ENCODE assay signal across 22 cellular contexts in the genomic region with DNA sequence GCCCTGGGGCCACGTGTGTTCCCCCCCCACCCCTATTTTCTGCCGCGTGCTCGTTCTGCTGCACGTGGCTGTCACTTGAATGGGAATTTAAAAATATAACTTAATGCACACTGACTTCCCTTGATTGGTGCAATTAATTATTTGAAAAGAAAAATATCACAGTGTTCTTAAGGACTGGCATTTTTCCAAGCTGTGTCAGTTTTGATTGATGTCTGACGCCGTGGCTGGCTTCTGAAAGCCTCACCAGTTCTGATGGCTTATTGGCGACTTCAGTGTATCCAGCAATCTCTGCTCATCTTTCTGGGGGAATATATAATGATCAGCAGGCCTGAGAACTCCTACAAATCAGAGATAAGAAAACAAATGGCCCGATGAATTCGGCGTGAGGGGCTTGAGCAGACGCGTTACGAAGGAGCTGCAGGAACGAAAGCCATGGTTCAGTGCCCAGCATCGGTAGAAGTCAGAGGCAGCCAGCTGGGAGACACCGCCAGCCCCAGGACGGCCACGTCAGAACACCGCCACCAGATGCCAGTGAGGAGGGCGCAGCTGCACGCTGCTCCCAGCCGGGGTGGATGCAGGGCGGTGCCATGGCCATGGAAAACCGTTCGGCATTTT.
A peak's percentile ranks its signal among the peaks of the same experiment; 100 is the strongest.
DNase-seq lines count a peak whose midpoint lies in the region; ATAC-seq, FAIRE-seq and TF ChIP-seq lines count a peak whose summit lies in the region.
"Had no signal": no experiment of that assay in that cellular context is flagged by ENCODE, and none has a peak within 500 bp of the region (broad histone marks: within the 10 kb centered on the region; RNA-seq: fewer than 3 reads in every experiment).

No MANE protein-coding gene starts in this region.

- peak; percentile 43 for TF ChIP-seq RAD21 in SK-N-SH (IDR thresholded peaks at IDR 0.05; ENCODE audit: low read length)

- no peak overlapping the region for H3K4me3 Mint-ChIP-seq in naive thymus-derived CD8-positive, alpha-beta T cell
- H3K4me3 Mint-ChIP-seq: activated naive CD4-positive, alpha-beta T cell treated with anti-CD3 and anti-CD28 coated beads for 36 hours; CD8-positive, alpha-beta memory T cell; effector memory CD8-positive, alpha-beta T cell; mesothelial cell of epicardium; nephron progenitor cell; stimulated activated naive B cell treated with anti-CD40 and anti-IgM and Interleukin-4, amounts not matched to agents 10 μg/mL and 1 μg/mL and 100 μg/mL, for 72 hours had no signal

- TF ChIP-seq CTCF in SK-N-SH (IDR thresholded peaks at IDR 0.05) (no peak), kidney (IDR thresholded peaks at IDR 0.05; ENCODE audit: borderline replicate concordance, extremely low read depth, insufficient read depth) (no peak), lower lobe of right lung (IDR thresholded peaks at IDR 0.05) (no peak)

- no peak for FAIRE-seq in kidney (lab: Jason Lieb, UNC)

- H3K36me3 ChIP-seq in SK-N-SH (replicated peaks in 1 of 2; ENCODE audit: control insufficient read depth in 1 of 2, insufficient read depth in 2 of 2, low read length in 1 of 2) (peaks cover 0 to 56% of the 10 kb centered on the region in 2 experiments), kidney (ENCODE audit: control insufficient read depth in 1 of 2, insufficient read depth in 2 of 2, low read length in 2 of 2) (peaks cover 8 to 27% of the 10 kb centered on the region in 2 donors), lower lobe of right lung (peaks cover 81% of the 10 kb centered on the region)

- no peaks in the 10 kb centered on the region for H3K9me2 ChIP-seq in SK-N-SH

- no peaks in the 10 kb centered on the region for H3F3A ChIP-seq in SK-N-SH (replicated peaks; ENCODE audit: insufficient read depth)

- H3K4me1 ChIP-seq in SK-N-SH (ENCODE audit: control insufficient read depth in 1 of 2, insufficient read depth in 2 of 2, low read depth in 1 of 2, low read length in 1 of 2) = peaks cover 3 to 12% of the 10 kb centered on the region in 2 experiments; a peak in 2 of 4 replicates
- no peaks in the 10 kb centered on the region for H3K4me1 ChIP-seq in kidney (ENCODE audit: control insufficient read depth in 1 of 2, insufficient read depth in 1 of 2, low read depth in 1 of 2, low read length in 2 of 2)
- H3K4me1 ChIP-seq in lower lobe of right lung = no peaks in the 10 kb centered on the region

- no peak overlapping the region for H3K4me2 ChIP-seq in SK-N-SH
- H3K4me2 ChIP-seq: hepatocyte had no signal

- peak; percentile 59 for DNase-seq in Ammon's horn (ENCODE audit: low spot score)
- DNase-seq in NCI-H1694 treated with DMSO at 0.1 percent for 48 hours (lab: John Stamatoyannopoulos, UW) = peak; percentile 68
- DNase-seq in SK-N-SH = peak; percentile 95
- peak; percentile 65 for DNase-seq in left kidney (ENCODE audit: low read depth, low spot score)
- DNase-seq in naive thymus-derived CD8-positive, alpha-beta T cell = no peak
- DNase-seq in kidney = no peak
- no peak for DNase-seq in UCSD-AML1 (lab: John Stamatoyannopoulos, UW; ENCODE audit: unreplicated experiment)
- no peak for DNase-seq in lower lobe of right lung
- DNase-seq: activated CD4-positive, alpha-beta T cell treated with anti-CD3 and anti-CD28 coated beads, Interleukin-2, amount 50 U/mL, for 1 hour; activated naive CD4-positive, alpha-beta T cell treated with anti-CD3 and anti-CD28 coated beads for 36 hours; activated T-cell treated with anti-CD3 and anti-CD28 coated beads for 4 hours; aorta; CD8-positive, alpha-beta memory T cell; effector memory CD8-positive, alpha-beta T cell; kidney glomerular epithelial cell; NCI-H187 treated with DMSO at 0.1 percent for 48 hours; NCI-H69; nephron progenitor cell; stimulated activated naive B cell treated with anti-CD40 and anti-IgM and Interleukin-4, amounts not matched to agents 10 μg/mL and 1 μg/mL and 100 μg/mL, for 72 hours had no signal

- H3K9ac ChIP-seq in SK-N-SH (no peak overlapping the region), kidney (ENCODE audit: low read length in 2 of 2) (no peak overlapping the region)

- no peak overlapping the region for H3K27ac Mint-ChIP-seq in naive thymus-derived CD8-positive, alpha-beta T cell
- H3K27ac Mint-ChIP-seq: activated naive CD4-positive, alpha-beta T cell treated with anti-CD3 and anti-CD28 coated beads for 36 hours; effector memory CD8-positive, alpha-beta T cell; mesothelial cell of epicardium; stimulated activated naive B cell treated with anti-CD40 and anti-IgM and Interleukin-4, amounts not matched to agents 10 μg/mL and 1 μg/mL and 100 μg/mL, for 72 hours had no signal

- no peaks in the 10 kb centered on the region for H3K27me3 ChIP-seq in SK-N-SH (ENCODE audit: insufficient read depth)
- no peaks in the 10 kb centered on the region for H3K27me3 ChIP-seq in lower lobe of right lung (ENCODE audit: low read depth)
- H3K27me3 ChIP-seq: hepatocyte, tibial nerve had no signal

- POLR2A ChIA-PET in SK-N-SH (lab: Yijun Ruan, JAX) = no interaction called here
- POLR2A ChIA-PET in naive thymus-derived CD8-positive, alpha-beta T cell (lab: Charles Lee) = no interaction called here

- CTCF ChIA-PET in SK-N-SH (lab: Yijun Ruan, JAX) = interaction anchor here (0.8 to 1.9 kb wide), 7 partner anchors 9 to 58 kb away, joined by 3 to 7 read pairs (median 4); no protein-coding TSS in a partner anchor

- H3K9me3 ChIP-seq in SK-N-SH (no peaks in the 10 kb centered on the region), kidney (ENCODE audit: control insufficient read depth in 1 of 2, low read length in 2 of 2) (no peaks in the 10 kb centered on the region), lower lobe of right lung (no peaks in the 10 kb centered on the region)
- H3K9me3 ChIP-seq: tibial nerve had no signal

- peaks cover 0 to 46% (median 17%) of the 10 kb centered on the region in 3 donors for H3K36me3 Mint-ChIP-seq in naive thymus-derived CD8-positive, alpha-beta T cell

- 0 out of 2 replicates have a peak, but pooled peaks cover 4% of the 10 kb centered on the region for H4K20me1 ChIP-seq in SK-N-SH (ENCODE audit: insufficient read depth)

- H3K27ac ChIP-seq in SK-N-SH (ENCODE audit: low read depth in 2 of 2, low read length in 1 of 2) (peak overlapping the region in 1 of 2 experiments; percentile 69; a peak in 2 of 4 replicates), kidney (ENCODE audit: low read depth in 2 of 2, low read length in 2 of 2) (no peak overlapping the region), lower lobe of right lung (no peak overlapping the region)
- H3K27ac ChIP-seq: hepatocyte, tibial nerve had no signal

- H3K27me3 Mint-ChIP-seq in naive thymus-derived CD8-positive, alpha-beta T cell = no peaks in the 10 kb centered on the region
- H3K27me3 Mint-ChIP-seq: CD8-positive, alpha-beta memory T cell; effector memory CD8-positive, alpha-beta T cell; stimulated activated naive B cell treated with anti-CD40 and anti-IgM and Interleukin-4, amounts not matched to agents 10 μg/mL and 1 μg/mL and 100 μg/mL, for 72 hours had no signal

- 78% methylated on average over 26 of the region's 26 CpGs for WGBS in SK-N-SH (ENCODE audit: low lambda C conversion rate)

- H2AFZ ChIP-seq in SK-N-SH (ENCODE audit: low read depth) = no peak overlapping the region
- H2AFZ ChIP-seq: hepatocyte had no signal

- H3K4me1 Mint-ChIP-seq in naive thymus-derived CD8-positive, alpha-beta T cell = peaks cover 3 to 10% (median 9%) of the 10 kb centered on the region in 4 donors

- H3K4me3 ChIP-seq in SK-N-SH (ENCODE audit: low read depth in 2 of 2, low read length in 1 of 2) (no peak overlapping the region), kidney (ENCODE audit: low read length in 2 of 2) (no peak overlapping the region), lower lobe of right lung (no peak overlapping the region)
- H3K4me3 ChIP-seq: hepatocyte, tibial nerve had no signal

- H3K9me3 Mint-ChIP-seq in naive thymus-derived CD8-positive, alpha-beta T cell = no peaks in the 10 kb centered on the region
- H3K9me3 Mint-ChIP-seq: activated naive CD4-positive, alpha-beta T cell treated with anti-CD3 and anti-CD28 coated beads for 36 hours; CD8-positive, alpha-beta memory T cell; effector memory CD8-positive, alpha-beta T cell; mesothelial cell of epicardium; nephron progenitor cell; stimulated activated naive B cell treated with anti-CD40 and anti-IgM and Interleukin-4, amounts not matched to agents 10 μg/mL and 1 μg/mL and 100 μg/mL, for 72 hours had no signal

- peak in 1 of 2 experiments; percentile 56; a peak in 1 of 4 replicates for TF ChIP-seq EP300 in SK-N-SH (IDR thresholded peaks at IDR 0.05; ENCODE audit: borderline replicate concordance in 1 of 2, low read depth in 1 of 2, low read length in 1 of 2)

- no peaks in the 10 kb centered on the region for H3K79me2 ChIP-seq in SK-N-SH (ENCODE audit: insufficient read depth)
- H3K79me2 ChIP-seq: hepatocyte had no signal

- intact Hi-C loops in kidney (cut with DNase I) = no loop called here
- intact Hi-C loops in lower lobe of right lung (cut with DNase I) = no loop called here

- no peak for ATAC-seq in naive thymus-derived CD8-positive, alpha-beta T cell
- no peak for ATAC-seq in lower lobe of right lung
- ATAC-seq: effector memory CD8-positive, alpha-beta T cell; stimulated activated naive B cell treated with anti-CD40 and anti-IgM and Interleukin-4, amounts not matched to agents 10 μg/mL and 1 μg/mL and 100 μg/mL, for 72 hours had no signal

TF ChIP-seq in SK-N-SH, 30 proteins besides CTCF, POLR2A, EP300 and RAD21 (continues in another document):
- TF ChIP-seq FOXJ3 (CRISPR knock-in tag; IDR thresholded peaks at IDR 0.05) (peak; percentile 16; the same call in 1 of the 2 replicates), GATA2 (CRISPR knock-in tag; IDR thresholded peaks at IDR 0.05) (peak; percentile 93), PBX3 (IDR thresholded peaks at IDR 0.05) (peak; percentile 54), RCOR1 (IDR thresholded peaks at IDR 0.05; ENCODE audit: low read length) (peak; percentile 65), MXI1 (IDR thresholded peaks at IDR 0.05; ENCODE audit: low read depth, low read length) (peak; percentile 83), USF1 (IDR thresholded peaks at IDR 0.05; ENCODE audit: borderline replicate concordance, low read depth) (no peak), SMC3 (IDR thresholded peaks at IDR 0.05; ENCODE audit: low read depth, low read length) (peak; percentile 8; the same call in 1 of the 2 replicates)

Comparison
In these comparisons a context has a peak if more than half of its experiments do, and no peak if none do; other contexts are left out.
1. DNase-seq: peak in Ammon's horn (single experiment), NCI-H1694 treated with DMSO at 0.1 percent for 48 hours (single experiment), SK-N-SH (single experiment) and left kidney (single experiment); none in naive thymus-derived CD8-positive, alpha-beta T cell (0 of 10), kidney (single experiment), UCSD-AML1 (single experiment) and lower lobe of right lung (single experiment).